ENCODE assay signal across 1 cellular context in the genomic region with DNA sequence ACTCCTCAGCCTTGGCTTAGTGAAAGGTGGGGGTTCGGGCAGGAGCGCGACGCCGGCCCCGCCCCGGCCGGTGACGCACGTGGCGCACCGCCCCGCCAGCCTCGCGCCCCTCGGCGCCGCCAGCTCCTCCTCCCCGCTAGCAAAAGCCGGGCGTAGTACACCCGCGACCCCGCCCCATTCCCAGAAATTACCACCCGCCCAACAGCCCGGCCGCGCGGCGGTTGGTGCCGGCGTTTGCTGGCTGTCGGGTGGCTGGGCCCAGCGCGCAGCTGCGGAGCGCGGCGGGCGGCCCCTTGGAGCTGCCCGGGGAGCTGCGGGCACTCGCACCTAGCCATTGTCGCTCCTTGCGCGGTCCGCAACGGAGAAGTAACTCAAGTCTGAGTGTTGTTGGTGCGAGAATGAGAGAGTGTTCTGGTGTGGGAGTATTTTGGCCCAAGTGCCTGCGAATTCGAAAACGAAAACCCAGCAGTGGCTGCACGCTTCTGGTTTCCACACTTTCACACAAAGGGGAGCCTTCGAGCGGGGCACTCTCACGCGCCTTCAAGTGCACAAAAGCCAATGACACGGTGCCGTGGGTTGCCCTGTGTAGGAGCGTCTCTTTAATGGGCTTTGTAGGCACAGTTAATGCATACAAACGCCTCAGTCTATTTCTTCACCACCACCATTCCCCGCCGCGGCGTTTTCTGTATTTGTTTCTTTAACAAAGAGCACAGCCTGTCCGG.
TF ChIP-seq lines count a peak whose summit lies in the region.

No MANE protein-coding gene starts in this region.

TF ChIP-seq in GM12878, 131 proteins besides CTCF, POLR2A, EP300 and RAD21 (continued from another document and continues in another):
- TF ChIP-seq, protein P1, sequence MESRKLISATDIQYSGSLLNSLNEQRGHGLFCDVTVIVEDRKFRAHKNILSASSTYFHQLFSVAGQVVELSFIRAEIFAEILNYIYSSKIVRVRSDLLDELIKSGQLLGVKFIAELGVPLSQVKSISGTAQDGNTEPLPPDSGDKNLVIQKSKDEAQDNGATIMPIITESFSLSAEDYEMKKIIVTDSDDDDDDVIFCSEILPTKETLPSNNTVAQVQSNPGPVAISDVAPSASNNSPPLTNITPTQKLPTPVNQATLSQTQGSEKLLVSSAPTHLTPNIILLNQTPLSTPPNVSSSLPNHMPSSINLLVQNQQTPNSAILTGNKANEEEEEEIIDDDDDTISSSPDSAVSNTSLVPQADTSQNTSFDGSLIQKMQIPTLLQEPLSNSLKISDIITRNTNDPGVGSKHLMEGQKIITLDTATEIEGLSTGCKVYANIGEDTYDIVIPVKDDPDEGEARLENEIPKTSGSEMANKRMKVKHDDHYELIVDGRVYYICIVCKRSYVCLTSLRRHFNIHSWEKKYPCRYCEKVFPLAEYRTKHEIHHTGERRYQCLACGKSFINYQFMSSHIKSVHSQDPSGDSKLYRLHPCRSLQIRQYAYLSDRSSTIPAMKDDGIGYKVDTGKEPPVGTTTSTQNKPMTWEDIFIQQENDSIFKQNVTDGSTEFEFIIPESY (IDR thresholded peaks at IDR 0.05) = no peak
- 0 out of 2 replicates have a peak, but pooled peaks have one; percentile 23 for TF ChIP-seq CBFB (IDR thresholded peaks at IDR 0.05; ENCODE audit: low read depth)
- TF ChIP-seq FOXM1 (IDR thresholded peaks at IDR 0.05; ENCODE audit: low read depth, low read length) = peak; percentile 55
- no peak for TF ChIP-seq BRCA1 (IDR thresholded peaks at IDR 0.05; ENCODE audit: low read depth, low read length)
- TF ChIP-seq ZNF217 (IDR thresholded peaks at IDR 0.05) = peak; percentile 42; the same call in 1 of the 2 replicates
- TF ChIP-seq MYC (IDR thresholded peaks at IDR 0.05; ENCODE audit: insufficient read depth, insufficient read length, insufficient replicate concordance, low read length, severe bottlenecking) = no peak
- TF ChIP-seq, protein P2, sequence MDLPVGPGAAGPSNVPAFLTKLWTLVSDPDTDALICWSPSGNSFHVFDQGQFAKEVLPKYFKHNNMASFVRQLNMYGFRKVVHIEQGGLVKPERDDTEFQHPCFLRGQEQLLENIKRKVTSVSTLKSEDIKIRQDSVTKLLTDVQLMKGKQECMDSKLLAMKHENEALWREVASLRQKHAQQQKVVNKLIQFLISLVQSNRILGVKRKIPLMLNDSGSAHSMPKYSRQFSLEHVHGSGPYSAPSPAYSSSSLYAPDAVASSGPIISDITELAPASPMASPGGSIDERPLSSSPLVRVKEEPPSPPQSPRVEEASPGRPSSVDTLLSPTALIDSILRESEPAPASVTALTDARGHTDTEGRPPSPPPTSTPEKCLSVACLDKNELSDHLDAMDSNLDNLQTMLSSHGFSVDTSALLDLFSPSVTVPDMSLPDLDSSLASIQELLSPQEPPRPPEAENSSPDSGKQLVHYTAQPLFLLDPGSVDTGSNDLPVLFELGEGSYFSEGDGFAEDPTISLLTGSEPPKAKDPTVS (IDR thresholded peaks at IDR 0.05; ENCODE audit: low read depth, low read length) = no peak
- TF ChIP-seq RCOR1 (conservative IDR thresholded peaks at IDR 0.05; ENCODE audit: low read depth, low read length) = no peak
- TF ChIP-seq RB1 (IDR thresholded peaks at IDR 0.05; ENCODE audit: borderline replicate concordance) = 0 out of 2 replicates have a peak, but pooled peaks have one; percentile 71
- no peak for TF ChIP-seq SREBF2 (IDR thresholded peaks at IDR 0.05; ENCODE audit: low read length)
- peak; percentile 44; the same call in 1 of the 2 replicates for TF ChIP-seq NFIC (IDR thresholded peaks at IDR 0.05; ENCODE audit: low read depth, low read length)
- TF ChIP-seq, protein P3, sequence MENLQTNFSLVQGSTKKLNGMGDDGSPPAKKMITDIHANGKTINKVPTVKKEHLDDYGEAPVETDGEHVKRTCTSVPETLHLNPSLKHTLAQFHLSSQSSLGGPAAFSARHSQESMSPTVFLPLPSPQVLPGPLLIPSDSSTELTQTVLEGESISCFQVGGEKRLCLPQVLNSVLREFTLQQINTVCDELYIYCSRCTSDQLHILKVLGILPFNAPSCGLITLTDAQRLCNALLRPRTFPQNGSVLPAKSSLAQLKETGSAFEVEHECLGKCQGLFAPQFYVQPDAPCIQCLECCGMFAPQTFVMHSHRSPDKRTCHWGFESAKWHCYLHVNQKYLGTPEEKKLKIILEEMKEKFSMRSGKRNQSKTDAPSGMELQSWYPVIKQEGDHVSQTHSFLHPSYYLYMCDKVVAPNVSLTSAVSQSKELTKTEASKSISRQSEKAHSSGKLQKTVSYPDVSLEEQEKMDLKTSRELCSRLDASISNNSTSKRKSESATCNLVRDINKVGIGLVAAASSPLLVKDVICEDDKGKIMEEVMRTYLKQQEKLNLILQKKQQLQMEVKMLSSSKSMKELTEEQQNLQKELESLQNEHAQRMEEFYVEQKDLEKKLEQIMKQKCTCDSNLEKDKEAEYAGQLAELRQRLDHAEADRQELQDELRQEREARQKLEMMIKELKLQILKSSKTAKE (IDR thresholded peaks at IDR 0.05; ENCODE audit: low read depth, poor library complexity, severe bottlenecking) = peak; percentile 22
- no peak for TF ChIP-seq KDM1A (IDR thresholded peaks at IDR 0.05; ENCODE audit: borderline replicate concordance)
- TF ChIP-seq, protein P4, sequence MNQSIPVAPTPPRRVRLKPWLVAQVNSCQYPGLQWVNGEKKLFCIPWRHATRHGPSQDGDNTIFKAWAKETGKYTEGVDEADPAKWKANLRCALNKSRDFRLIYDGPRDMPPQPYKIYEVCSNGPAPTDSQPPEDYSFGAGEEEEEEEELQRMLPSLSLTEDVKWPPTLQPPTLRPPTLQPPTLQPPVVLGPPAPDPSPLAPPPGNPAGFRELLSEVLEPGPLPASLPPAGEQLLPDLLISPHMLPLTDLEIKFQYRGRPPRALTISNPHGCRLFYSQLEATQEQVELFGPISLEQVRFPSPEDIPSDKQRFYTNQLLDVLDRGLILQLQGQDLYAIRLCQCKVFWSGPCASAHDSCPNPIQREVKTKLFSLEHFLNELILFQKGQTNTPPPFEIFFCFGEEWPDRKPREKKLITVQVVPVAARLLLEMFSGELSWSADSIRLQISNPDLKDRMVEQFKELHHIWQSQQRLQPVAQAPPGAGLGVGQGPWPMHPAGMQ (IDR thresholded peaks at IDR 0.05; ENCODE audit: borderline replicate concordance) = no peak
- TF ChIP-seq JUNB (IDR thresholded peaks at IDR 0.05) = no peak
- TF ChIP-seq, protein P5, sequence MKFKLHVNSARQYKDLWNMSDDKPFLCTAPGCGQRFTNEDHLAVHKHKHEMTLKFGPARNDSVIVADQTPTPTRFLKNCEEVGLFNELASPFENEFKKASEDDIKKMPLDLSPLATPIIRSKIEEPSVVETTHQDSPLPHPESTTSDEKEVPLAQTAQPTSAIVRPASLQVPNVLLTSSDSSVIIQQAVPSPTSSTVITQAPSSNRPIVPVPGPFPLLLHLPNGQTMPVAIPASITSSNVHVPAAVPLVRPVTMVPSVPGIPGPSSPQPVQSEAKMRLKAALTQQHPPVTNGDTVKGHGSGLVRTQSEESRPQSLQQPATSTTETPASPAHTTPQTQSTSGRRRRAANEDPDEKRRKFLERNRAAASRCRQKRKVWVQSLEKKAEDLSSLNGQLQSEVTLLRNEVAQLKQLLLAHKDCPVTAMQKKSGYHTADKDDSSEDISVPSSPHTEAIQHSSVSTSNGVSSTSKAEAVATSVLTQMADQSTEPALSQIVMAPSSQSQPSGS (IDR thresholded peaks at IDR 0.05; ENCODE audit: low read length) = peak; percentile 61
- TF ChIP-seq SIN3A (IDR thresholded peaks at IDR 0.05; ENCODE audit: low read depth, low read length) = no peak
- TF ChIP-seq, protein P6, sequence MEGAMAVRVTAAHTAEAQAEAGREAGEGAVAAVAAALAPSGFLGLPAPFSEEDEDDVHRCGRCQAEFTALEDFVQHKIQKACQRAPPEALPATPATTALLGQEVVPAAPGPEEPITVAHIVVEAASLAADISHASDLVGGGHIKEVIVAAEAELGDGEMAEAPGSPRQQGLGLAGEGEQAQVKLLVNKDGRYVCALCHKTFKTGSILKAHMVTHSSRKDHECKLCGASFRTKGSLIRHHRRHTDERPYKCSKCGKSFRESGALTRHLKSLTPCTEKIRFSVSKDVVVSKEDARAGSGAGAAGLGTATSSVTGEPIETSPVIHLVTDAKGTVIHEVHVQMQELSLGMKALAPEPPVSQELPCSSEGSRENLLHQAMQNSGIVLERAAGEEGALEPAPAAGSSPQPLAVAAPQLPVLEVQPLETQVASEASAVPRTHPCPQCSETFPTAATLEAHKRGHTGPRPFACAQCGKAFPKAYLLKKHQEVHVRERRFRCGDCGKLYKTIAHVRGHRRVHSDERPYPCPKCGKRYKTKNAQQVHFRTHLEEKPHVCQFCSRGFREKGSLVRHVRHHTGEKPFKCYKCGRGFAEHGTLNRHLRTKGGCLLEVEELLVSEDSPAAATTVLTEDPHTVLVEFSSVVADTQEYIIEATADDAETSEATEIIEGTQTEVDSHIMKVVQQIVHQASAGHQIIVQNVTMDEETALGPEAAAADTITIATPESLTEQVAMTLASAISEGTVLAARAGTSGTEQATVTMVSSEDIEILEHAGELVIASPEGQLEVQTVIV (IDR thresholded peaks at IDR 0.05; ENCODE audit: borderline replicate concordance, partially characterized antibody) = no peak
- TF ChIP-seq RUNX3 (IDR thresholded peaks at IDR 0.05; ENCODE audit: low read length) = peak; percentile 83
- TF ChIP-seq FOS (IDR thresholded peaks at IDR 0.05; ENCODE audit: borderline replicate concordance, extremely low read depth, insufficient read length) = no peak
- no peak for TF ChIP-seq CHD2 (IDR thresholded peaks at IDR 0.05; ENCODE audit: borderline replicate concordance, low read depth, low read length)
- no peak; the same call in 1 of the 2 replicates for TF ChIP-seq NBN (IDR thresholded peaks at IDR 0.05)
- TF ChIP-seq, protein P7, sequence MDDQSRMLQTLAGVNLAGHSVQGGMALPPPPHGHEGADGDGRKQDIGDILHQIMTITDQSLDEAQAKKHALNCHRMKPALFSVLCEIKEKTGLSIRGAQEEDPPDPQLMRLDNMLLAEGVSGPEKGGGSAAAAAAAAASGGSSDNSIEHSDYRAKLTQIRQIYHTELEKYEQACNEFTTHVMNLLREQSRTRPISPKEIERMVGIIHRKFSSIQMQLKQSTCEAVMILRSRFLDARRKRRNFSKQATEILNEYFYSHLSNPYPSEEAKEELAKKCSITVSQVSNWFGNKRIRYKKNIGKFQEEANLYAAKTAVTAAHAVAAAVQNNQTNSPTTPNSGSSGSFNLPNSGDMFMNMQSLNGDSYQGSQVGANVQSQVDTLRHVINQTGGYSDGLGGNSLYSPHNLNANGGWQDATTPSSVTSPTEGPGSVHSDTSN (IDR thresholded peaks at IDR 0.05; ENCODE audit: insufficient replicate concordance, low read depth, low read length) = no peak
- no peak for TF ChIP-seq JUND (IDR thresholded peaks at IDR 0.05; ENCODE audit: low read depth, low read length)
- TF ChIP-seq CHD1 (IDR thresholded peaks at IDR 0.05; ENCODE audit: low read depth, low read length) = no peak
- TF ChIP-seq, protein P8, sequence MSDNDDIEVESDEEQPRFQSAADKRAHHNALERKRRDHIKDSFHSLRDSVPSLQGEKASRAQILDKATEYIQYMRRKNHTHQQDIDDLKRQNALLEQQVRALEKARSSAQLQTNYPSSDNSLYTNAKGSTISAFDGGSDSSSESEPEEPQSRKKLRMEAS (IDR thresholded peaks at IDR 0.05; ENCODE audit: low read depth, low read length) = no peak; the same call in none of the 2 replicates
- no peak for TF ChIP-seq ZSCAN29 (IDR thresholded peaks at IDR 0.05)
- TF ChIP-seq, protein P9, sequence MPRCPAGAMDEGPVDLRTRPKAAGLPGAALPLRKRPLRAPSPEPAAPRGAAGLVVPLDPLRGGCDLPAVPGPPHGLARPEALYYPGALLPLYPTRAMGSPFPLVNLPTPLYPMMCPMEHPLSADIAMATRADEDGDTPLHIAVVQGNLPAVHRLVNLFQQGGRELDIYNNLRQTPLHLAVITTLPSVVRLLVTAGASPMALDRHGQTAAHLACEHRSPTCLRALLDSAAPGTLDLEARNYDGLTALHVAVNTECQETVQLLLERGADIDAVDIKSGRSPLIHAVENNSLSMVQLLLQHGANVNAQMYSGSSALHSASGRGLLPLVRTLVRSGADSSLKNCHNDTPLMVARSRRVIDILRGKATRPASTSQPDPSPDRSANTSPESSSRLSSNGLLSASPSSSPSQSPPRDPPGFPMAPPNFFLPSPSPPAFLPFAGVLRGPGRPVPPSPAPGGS (IDR thresholded peaks at IDR 0.05; ENCODE audit: borderline replicate concordance, insufficient read depth, low read depth, low read length, poor library complexity, severe bottlenecking) = peak; percentile 48
- no peak for TF ChIP-seq SMC3 (IDR thresholded peaks at IDR 0.05; ENCODE audit: borderline replicate concordance, low read length)
- TF ChIP-seq WRNIP1 (IDR thresholded peaks at IDR 0.05; ENCODE audit: borderline replicate concordance, low read depth, low read length) = no peak
- TF ChIP-seq RELA (IDR thresholded peaks at IDR 0.05; ENCODE audit: borderline replicate concordance, partially characterized antibody) = peak; percentile 43
- TF ChIP-seq ETV6 (conservative IDR thresholded peaks at IDR 0.05 in 1 of 2, IDR thresholded peaks at IDR 0.05 in 1 of 2; ENCODE audit: borderline replicate concordance in 1 of 2, low read depth in 1 of 2) = peak in 1 of 2 experiments; percentile 58; a peak in 1 of 4 replicates
- no peak for TF ChIP-seq SREBF1 (IDR thresholded peaks at IDR 0.05; ENCODE audit: low read length)
- peak in 1 of 2 experiments; percentile 6; a peak in 1 of 3 replicates for TF ChIP-seq EGR1 (IDR thresholded peaks at IDR 0.05; ENCODE audit: borderline replicate concordance in 1 of 2, low read depth in 2 of 2, low read length in 2 of 2)
- TF ChIP-seq HCFC1 (IDR thresholded peaks at IDR 0.05; ENCODE audit: low read length) = no peak
- TF ChIP-seq MEF2B (IDR thresholded peaks at IDR 0.05; ENCODE audit: partially characterized antibody, poor library complexity, severe bottlenecking) = peak; percentile 30
- TF ChIP-seq SUPT20H (IDR thresholded peaks at IDR 0.05; ENCODE audit: borderline replicate concordance, control insufficient read depth, low read depth, low read length) = no peak
- no peak for TF ChIP-seq NR2C2 (IDR thresholded peaks at IDR 0.05; ENCODE audit: borderline replicate concordance, control insufficient read depth, insufficient read length, low read depth)
- TF ChIP-seq BHLHE40 (IDR thresholded peaks at IDR 0.05; ENCODE audit: borderline replicate concordance in 1 of 2, low read depth in 2 of 2, low read length in 1 of 2) = peak; percentile 91 to 96
